In the genomic region with DNA sequence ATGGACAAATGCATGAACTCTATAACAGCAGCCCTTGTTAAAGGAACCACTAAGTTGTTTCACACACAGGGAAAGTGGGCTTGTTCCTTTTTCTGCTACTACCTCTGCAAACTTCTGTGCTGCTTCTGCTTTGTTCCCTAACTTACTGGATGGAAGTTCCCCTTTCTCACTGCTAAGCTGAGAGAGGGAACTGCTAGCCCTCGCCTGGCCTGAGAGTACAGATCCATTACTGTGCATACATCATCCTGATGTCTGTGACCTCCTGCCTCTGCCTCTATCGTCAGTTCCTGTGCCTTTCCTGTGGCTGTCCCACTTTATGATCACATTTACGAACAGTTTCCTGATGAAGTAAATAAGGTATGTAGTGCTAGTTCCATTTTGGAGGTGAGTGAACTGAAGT, we compare ENCODE assay signal across 9 cellular contexts. TPM values are rescaled to one million over a fixed set of nuclear protein-coding genes. Genes with fewer than 3 reads are reported as not detected.
DNase-seq lines count a peak whose midpoint lies in the region; ATAC-seq and TF ChIP-seq lines count a peak whose summit lies in the region.
"Had no signal": no experiment of that assay in that cellular context is flagged by ENCODE, and none has a peak within 500 bp of the region (broad histone marks: within the 10 kb centered on the region; RNA-seq: fewer than 3 reads in every experiment).

No MANE protein-coding gene starts in this region.

- H3K4me3 ChIP-seq in left lung: no peak overlapping the region
- H3K4me3 ChIP-seq in GM23338: no peak overlapping the region

- H3K27ac ChIP-seq in left lung (peak overlapping the region; percentile 67 to 95), GM23338 (ENCODE audit: low read depth) (no peak overlapping the region)

- H4K20me1 ChIP-seq in GM23338 (replicated peaks; ENCODE audit: insufficient read depth): no peaks in the 10 kb centered on the region

- CTCF ChIA-PET in activated B cell treated with CpG ODN at 0.5 μM for 24 hours (lab: Charles Lee): interaction anchor here (1.4 to 1.6 kb wide), 3 partner anchors 24 to 70 kb away, joined by 4 to 7 read pairs (median 4); no protein-coding TSS in a partner anchor

- intact Hi-C loops in activated B cell treated with CpG ODN at 0.5 μM for 24 hours (cut with micrococcal nuclease): loop anchor here (1.0 kb wide), 1 partner anchor 12 kb away; no protein-coding TSS in a partner anchor
- intact Hi-C loops in left lung (cut with DNase I): no loop called here
- intact Hi-C loops in left colon (cut with DNase I, micrococcal nuclease): no loop called here

- H3K27me3 Mint-ChIP-seq in activated naive CD8-positive, alpha-beta T cell treated with anti-CD3 and anti-CD28 coated beads, Interleukin-2, amount 10 ng/mL, durations not matched to agents 7 days and 5 days: peaks cover 9% of the 10 kb centered on the region
- H3K27me3 Mint-ChIP-seq in activated naive CD8-positive, alpha-beta T cell treated with anti-CD3 and anti-CD28 coated beads, Interleukin-2, amount 50 U/mL, for 24 hours: no peaks in the 10 kb centered on the region
- H3K27me3 Mint-ChIP-seq in activated B cell treated with CpG ODN at 0.5 μM for 24 hours (no peaks in the 10 kb centered on the region), type B pancreatic cell (no peaks in the 10 kb centered on the region), GM23338 (ENCODE audit: insufficient read depth, low read depth, poor library complexity) (peaks cover 8% of the 10 kb centered on the region)

- H3K4me1 ChIP-seq in left lung (peaks cover 13 to 57% of the 10 kb centered on the region in 2 donors), GM23338 (ENCODE audit: insufficient read depth) (peaks cover 18% of the 10 kb centered on the region)

- POLR2A ChIA-PET in activated naive CD8-positive, alpha-beta T cell treated with anti-CD3 and anti-CD28 coated beads, Interleukin-2, amount 10 ng/mL, durations not matched to agents 7 days and 5 days (lab: Charles Lee): interaction anchor here (1.0 kb wide), 1 partner anchor 191 kb away, joined by 3 read pairs; no protein-coding TSS in a partner anchor
- POLR2A ChIA-PET in activated B cell treated with CpG ODN at 0.5 μM for 24 hours (lab: Charles Lee): interaction anchor here (0.6 to 1.7 kb wide), 4 partner anchors 9 to 69 kb away, joined by 4 to 7 read pairs (median 4); partner anchors contain the start of gene GNAI3

- H2AFZ ChIP-seq in GM23338: no peak overlapping the region

- no peaks in the 10 kb centered on the region for H3K9me3 ChIP-seq in left lung

- TF ChIP-seq CTCF in activated B cell treated with CpG ODN at 0.5 μM for 24 hours (IDR thresholded peaks at IDR 0.05) (no peak), left lung (IDR thresholded peaks at IDR 0.05) (no peak), type B pancreatic cell (conservative IDR thresholded peaks at IDR 0.05) (no peak), GM23338 (conservative IDR thresholded peaks at IDR 0.05; ENCODE audit: low read depth in 2 of 2) (no peak)

- DNase-seq in activated naive CD8-positive, alpha-beta T cell treated with anti-CD3 and anti-CD28 coated beads, Interleukin-2, amount 10 ng/mL, durations not matched to agents 7 days and 5 days: no peak
- no peak for DNase-seq in activated naive CD8-positive, alpha-beta T cell treated with anti-CD3 and anti-CD28 coated beads, Interleukin-2, amount 50 U/mL, for 24 hours
- DNase-seq in activated B cell treated with CpG ODN at 0.5 μM for 24 hours (no peak), left lung (peak in 1 of 2 donors; percentile 76), type B pancreatic cell (ENCODE audit: extremely low spot score, unreplicated experiment) (no peak), GM23338 (ENCODE audit: low spot score) (no peak), left colon (no peak)
- DNase-seq: NCI-H510A treated with DMSO at 0.1 percent for 48 hours had no signal

- peaks cover 3% of the 10 kb centered on the region; the same call in 1 of the 2 replicates for H3K9me2 ChIP-seq in GM23338 (ENCODE audit: insufficient read depth)

- H3K79me2 ChIP-seq in GM23338 (replicated peaks; ENCODE audit: insufficient read depth): peaks cover 8% of the 10 kb centered on the region

- ATAC-seq in activated naive CD8-positive, alpha-beta T cell treated with anti-CD3 and anti-CD28 coated beads, Interleukin-2, amount 10 ng/mL, durations not matched to agents 7 days and 5 days (ENCODE audit: low read depth): no peak
- ATAC-seq in activated naive CD8-positive, alpha-beta T cell treated with anti-CD3 and anti-CD28 coated beads, Interleukin-2, amount 50 U/mL, for 24 hours: no peak
- ATAC-seq in activated B cell treated with CpG ODN at 0.5 μM for 24 hours (ENCODE audit: low read depth): peak; percentile 28
- peak; percentile 27 for ATAC-seq in left lung
- no peak for ATAC-seq in GM23338
- no peak for ATAC-seq in left colon
- no peak for ATAC-seq in GM21825 (IDR thresholded peaks at IDR 0.05; ENCODE audit: unreplicated experiment)

- no peak overlapping the region for H3K4me2 ChIP-seq in GM23338

- H3K27ac Mint-ChIP-seq in activated naive CD8-positive, alpha-beta T cell treated with anti-CD3 and anti-CD28 coated beads, Interleukin-2, amount 10 ng/mL, durations not matched to agents 7 days and 5 days: peak overlapping the region; percentile 75
- H3K27ac Mint-ChIP-seq in activated naive CD8-positive, alpha-beta T cell treated with anti-CD3 and anti-CD28 coated beads, Interleukin-2, amount 50 U/mL, for 24 hours: no peak overlapping the region
- H3K27ac Mint-ChIP-seq in activated B cell treated with CpG ODN at 0.5 μM for 24 hours: peak overlapping the region; percentile 51
- H3K27ac Mint-ChIP-seq in type B pancreatic cell: peak overlapping the region; percentile 50
- H3K27ac Mint-ChIP-seq in GM23338: no peak overlapping the region

- no peaks in the 10 kb centered on the region for H3K36me3 Mint-ChIP-seq in activated naive CD8-positive, alpha-beta T cell treated with anti-CD3 and anti-CD28 coated beads, Interleukin-2, amount 10 ng/mL, durations not matched to agents 7 days and 5 days
- peaks cover 2% of the 10 kb centered on the region for H3K36me3 Mint-ChIP-seq in activated naive CD8-positive, alpha-beta T cell treated with anti-CD3 and anti-CD28 coated beads, Interleukin-2, amount 50 U/mL, for 24 hours (ENCODE audit: low read depth)
- peaks cover 4% of the 10 kb centered on the region for H3K36me3 Mint-ChIP-seq in activated B cell treated with CpG ODN at 0.5 μM for 24 hours (ENCODE audit: low read depth)
- H3K36me3 Mint-ChIP-seq in type B pancreatic cell: no peaks in the 10 kb centered on the region
- no peaks in the 10 kb centered on the region; the same call in 2 of the 3 replicates for H3K36me3 Mint-ChIP-seq in GM23338 (ENCODE audit: low read depth)

- peaks cover 31% of the 10 kb centered on the region for H3K4me1 Mint-ChIP-seq in activated naive CD8-positive, alpha-beta T cell treated with anti-CD3 and anti-CD28 coated beads, Interleukin-2, amount 10 ng/mL, durations not matched to agents 7 days and 5 days
- peaks cover 38% of the 10 kb centered on the region for H3K4me1 Mint-ChIP-seq in activated naive CD8-positive, alpha-beta T cell treated with anti-CD3 and anti-CD28 coated beads, Interleukin-2, amount 50 U/mL, for 24 hours
- H3K4me1 Mint-ChIP-seq in activated B cell treated with CpG ODN at 0.5 μM for 24 hours (peaks cover 39% of the 10 kb centered on the region), type B pancreatic cell (ENCODE audit: unreplicated experiment) (peaks cover 35% of the 10 kb centered on the region), GM23338 (peaks cover 30% of the 10 kb centered on the region)

- H3K27me3 ChIP-seq in left lung (no peaks in the 10 kb centered on the region), GM23338 (ENCODE audit: insufficient read depth) (no peaks in the 10 kb centered on the region)

- H3F3A ChIP-seq in GM23338 (replicated peaks; ENCODE audit: low read depth): no peaks in the 10 kb centered on the region

- H3K9me3 Mint-ChIP-seq in activated naive CD8-positive, alpha-beta T cell treated with anti-CD3 and anti-CD28 coated beads, Interleukin-2, amount 10 ng/mL, durations not matched to agents 7 days and 5 days: no peaks in the 10 kb centered on the region
- no peaks in the 10 kb centered on the region for H3K9me3 Mint-ChIP-seq in activated naive CD8-positive, alpha-beta T cell treated with anti-CD3 and anti-CD28 coated beads, Interleukin-2, amount 50 U/mL, for 24 hours
- no peaks in the 10 kb centered on the region for H3K9me3 Mint-ChIP-seq in activated B cell treated with CpG ODN at 0.5 μM for 24 hours
- no peaks in the 10 kb centered on the region for H3K9me3 Mint-ChIP-seq in type B pancreatic cell
- H3K9me3 Mint-ChIP-seq in GM23338: no peaks in the 10 kb centered on the region

- H3K4me3 Mint-ChIP-seq in activated naive CD8-positive, alpha-beta T cell treated with anti-CD3 and anti-CD28 coated beads, Interleukin-2, amount 10 ng/mL, durations not matched to agents 7 days and 5 days: peak overlapping the region; percentile 51
- no peak overlapping the region for H3K4me3 Mint-ChIP-seq in activated naive CD8-positive, alpha-beta T cell treated with anti-CD3 and anti-CD28 coated beads, Interleukin-2, amount 50 U/mL, for 24 hours
- H3K4me3 Mint-ChIP-seq in activated B cell treated with CpG ODN at 0.5 μM for 24 hours: no peak overlapping the region
- H3K4me3 Mint-ChIP-seq in type B pancreatic cell: no peak overlapping the region
- no peak overlapping the region for H3K4me3 Mint-ChIP-seq in GM23338

- H3K36me3 ChIP-seq in left lung (no peaks in the 10 kb centered on the region), GM23338 (ENCODE audit: insufficient read depth) (no peaks in the 10 kb centered on the region)

RNA-seq across cellular contexts. Expression of gene GNAT2, which starts 3.5 kb away (rescaled TPM):
- under 1 TPM in 1 of 2 experiments, not detected in 1; 0.22 TPM for total RNA-seq in activated naive CD8-positive, alpha-beta T cell treated with anti-CD3 and anti-CD28 coated beads, Interleukin-2, amount 10 ng/mL, durations not matched to agents 7 days and 5 days
- total RNA-seq in activated B cell treated with CpG ODN at 0.5 μM for 24 hours (0.71 TPM in 1 of 2 replicates, not detected in the other), left lung (not detected), type B pancreatic cell (ENCODE audit: low replicate concordance) (not detected in 2 replicates), left colon (under 1 TPM in 1 of 2 donors, not detected in 1; 0.73 TPM)
- total RNA-seq in GM23338 (2014; rRNA removed; shearing (Covaris generic)): 0.21 TPM in 1 of 2 replicates, not detected in the other
- polyA plus RNA-seq in GM23338 (2016; fragmentation: Nextera tagmentation; extraction: Ambion mirVana): not detected in 2 replicates

RNA-seq across cellular contexts. Expression of gene AMPD2, which starts 3.8 kb away (rescaled TPM):
- 100 to 1,000 TPM; 114 to 122 TPM for total RNA-seq in activated naive CD8-positive, alpha-beta T cell treated with anti-CD3 and anti-CD28 coated beads, Interleukin-2, amount 10 ng/mL, durations not matched to agents 7 days and 5 days
- total RNA-seq in activated B cell treated with CpG ODN at 0.5 μM for 24 hours (56.8 and 64.9 TPM in 2 replicates), left lung (10 to 100 TPM; 49.5 to 86.9 TPM), type B pancreatic cell (ENCODE audit: low replicate concordance) (71.1 and 105 TPM in 2 replicates), left colon (10 to 100 TPM; 31.9 to 38.9 TPM)
- total RNA-seq in GM23338 (2014; rRNA removed; shearing (Covaris generic)): 58.6 and 62.1 TPM in 2 replicates
- polyA plus RNA-seq in GM23338 (2016; fragmentation: Nextera tagmentation; extraction: Ambion mirVana): 23.1 and 24.5 TPM in 2 replicates

RNA-seq across cellular contexts. Expression of gene GSTM4, which starts 40.0 kb away (rescaled TPM):
- total RNA-seq in activated naive CD8-positive, alpha-beta T cell treated with anti-CD3 and anti-CD28 coated beads, Interleukin-2, amount 10 ng/mL, durations not matched to agents 7 days and 5 days: 1 to 10 TPM; 5.3 to 5.9 TPM
- total RNA-seq in activated B cell treated with CpG ODN at 0.5 μM for 24 hours (13.1 and 13.7 TPM in 2 replicates), left lung (10 to 100 TPM; 20.2 to 22.2 TPM), type B pancreatic cell (ENCODE audit: low replicate concordance) (37.5 and 42.2 TPM in 2 replicates), left colon (10 to 100 TPM; 74.8 to 83.5 TPM)
- total RNA-seq in GM23338 (2014; rRNA removed; shearing (Covaris generic)): 8.6 and 12.8 TPM in 2 replicates
- polyA plus RNA-seq in GM23338 (2016; fragmentation: Nextera tagmentation; extraction: Ambion mirVana): 12.9 and 17.3 TPM in 2 replicates

RNA-seq across cellular contexts. Expression of gene GSTM2, which starts 52.0 kb away (rescaled TPM):
- total RNA-seq in activated naive CD8-positive, alpha-beta T cell treated with anti-CD3 and anti-CD28 coated beads, Interleukin-2, amount 10 ng/mL, durations not matched to agents 7 days and 5 days: 10 to 100 TPM; 16.8 to 17.3 TPM
- total RNA-seq in activated B cell treated with CpG ODN at 0.5 μM for 24 hours (9.2 and 11.0 TPM in 2 replicates), left lung (10 to 100 TPM; 25.4 to 28.3 TPM), type B pancreatic cell (ENCODE audit: low replicate concordance) (26.8 and 75.6 TPM in 2 replicates), left colon (10 to 100 TPM; 22.5 to 37.8 TPM)
- total RNA-seq in GM23338 (2014; rRNA removed; shearing (Covaris generic)): 8.9 and 20.3 TPM in 2 replicates
- polyA plus RNA-seq in GM23338 (2016; fragmentation: Nextera tagmentation; extraction: Ambion mirVana): 12.1 and 16.0 TPM in 2 replicates

Comparison
In these comparisons a context has a peak if more than half of its experiments do, and no peak if none do; other contexts are left out.
1. H3K27ac Mint-ChIP-seq: peak in activated naive CD8-positive, alpha-beta T cell treated with anti-CD3 and anti-CD28 coated beads, Interleukin-2, amount 10 ng/mL, durations not matched to agents 7 days and 5 days (single experiment), activated B cell treated with CpG ODN at 0.5 μM for 24 hours (single experiment) and type B pancreatic cell (single experiment); none in activated naive CD8-positive, alpha-beta T cell treated with anti-CD3 and anti-CD28 coated beads, Interleukin-2, amount 50 U/mL, for 24 hours (single experiment) and GM23338 (single experiment).
2. ATAC-seq: peak in activated B cell treated with CpG ODN at 0.5 μM for 24 hours (single experiment) and left lung (single experiment); none in activated naive CD8-positive, alpha-beta T cell treated with anti-CD3 and anti-CD28 coated beads, Interleukin-2, amount 10 ng/mL, durations not matched to agents 7 days and 5 days (single experiment), activated naive CD8-positive, alpha-beta T cell treated with anti-CD3 and anti-CD28 coated beads, Interleukin-2, amount 50 U/mL, for 24 hours (single experiment), GM23338 (single experiment), left colon (single experiment) and GM21825 (single experiment).